Comparison of ENCODE assay signal across 1 cellular context in the genomic region with DNA sequence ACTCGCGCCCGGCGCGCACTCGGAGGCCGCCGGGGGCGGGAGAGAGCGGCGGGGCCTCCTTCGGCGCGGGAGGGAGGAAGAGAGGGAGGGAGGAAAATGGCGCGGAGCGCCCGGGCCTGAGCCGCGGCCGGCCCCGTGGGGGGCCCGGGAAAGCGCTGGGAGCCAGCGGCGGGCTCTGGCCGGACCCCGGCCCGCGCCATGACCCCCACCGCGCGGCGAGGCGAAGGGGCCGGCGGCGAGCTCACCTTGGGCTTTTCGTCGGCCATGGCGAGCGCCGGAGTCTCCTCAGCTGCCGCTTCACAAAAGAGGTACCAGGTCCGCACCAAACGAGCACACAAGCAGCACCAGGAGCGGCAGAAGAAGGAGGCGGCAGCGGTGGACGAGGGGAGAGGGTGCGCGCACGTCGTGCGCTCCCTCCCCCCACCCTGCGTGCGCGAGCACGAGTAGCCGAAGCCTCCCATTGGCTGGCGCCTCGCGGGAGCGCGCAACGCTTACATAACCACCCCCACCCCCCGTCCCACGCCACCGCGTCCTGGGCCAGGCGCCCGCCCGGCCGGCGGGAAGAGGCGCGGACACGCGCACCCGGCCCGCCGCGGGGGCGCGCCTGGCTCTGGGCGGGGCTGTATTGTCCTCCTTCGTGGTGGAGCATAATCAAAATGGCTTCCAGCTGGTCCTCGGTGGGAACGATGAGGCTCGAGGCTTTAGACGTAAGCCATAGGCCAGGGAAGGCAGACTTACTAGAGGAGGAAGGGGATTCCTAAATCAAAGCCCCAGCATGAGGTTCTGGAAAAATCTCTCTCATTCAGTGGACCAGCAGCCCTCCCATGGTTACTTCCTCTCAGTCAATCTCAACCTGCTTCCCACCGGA.
A peak's percentile ranks its signal among the peaks of the same experiment; 100 is the strongest.
TF ChIP-seq lines count a peak whose summit lies in the region.

A gene (minus strand): TSS at position 391 of the 868 bp plus-strand sequence. CDS start 125 bp downstream, at position 266.

TF ChIP-seq in K562, 482 proteins besides CTCF, POLR2A, EP300 and RAD21 (continued from another document and continues in another):
- TF ChIP-seq, protein P1, sequence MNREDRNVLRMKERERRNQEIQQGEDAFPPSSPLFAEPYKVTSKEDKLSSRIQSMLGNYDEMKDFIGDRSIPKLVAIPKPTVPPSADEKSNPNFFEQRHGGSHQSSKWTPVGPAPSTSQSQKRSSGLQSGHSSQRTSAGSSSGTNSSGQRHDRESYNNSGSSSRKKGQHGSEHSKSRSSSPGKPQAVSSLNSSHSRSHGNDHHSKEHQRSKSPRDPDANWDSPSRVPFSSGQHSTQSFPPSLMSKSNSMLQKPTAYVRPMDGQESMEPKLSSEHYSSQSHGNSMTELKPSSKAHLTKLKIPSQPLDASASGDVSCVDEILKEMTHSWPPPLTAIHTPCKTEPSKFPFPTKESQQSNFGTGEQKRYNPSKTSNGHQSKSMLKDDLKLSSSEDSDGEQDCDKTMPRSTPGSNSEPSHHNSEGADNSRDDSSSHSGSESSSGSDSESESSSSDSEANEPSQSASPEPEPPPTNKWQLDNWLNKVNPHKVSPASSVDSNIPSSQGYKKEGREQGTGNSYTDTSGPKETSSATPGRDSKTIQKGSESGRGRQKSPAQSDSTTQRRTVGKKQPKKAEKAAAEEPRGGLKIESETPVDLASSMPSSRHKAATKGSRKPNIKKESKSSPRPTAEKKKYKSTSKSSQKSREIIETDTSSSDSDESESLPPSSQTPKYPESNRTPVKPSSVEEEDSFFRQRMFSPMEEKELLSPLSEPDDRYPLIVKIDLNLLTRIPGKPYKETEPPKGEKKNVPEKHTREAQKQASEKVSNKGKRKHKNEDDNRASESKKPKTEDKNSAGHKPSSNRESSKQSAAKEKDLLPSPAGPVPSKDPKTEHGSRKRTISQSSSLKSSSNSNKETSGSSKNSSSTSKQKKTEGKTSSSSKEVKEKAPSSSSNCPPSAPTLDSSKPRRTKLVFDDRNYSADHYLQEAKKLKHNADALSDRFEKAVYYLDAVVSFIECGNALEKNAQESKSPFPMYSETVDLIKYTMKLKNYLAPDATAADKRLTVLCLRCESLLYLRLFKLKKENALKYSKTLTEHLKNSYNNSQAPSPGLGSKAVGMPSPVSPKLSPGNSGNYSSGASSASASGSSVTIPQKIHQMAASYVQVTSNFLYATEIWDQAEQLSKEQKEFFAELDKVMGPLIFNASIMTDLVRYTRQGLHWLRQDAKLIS (CRISPR knock-in tag; IDR thresholded peaks at IDR 0.05), result no peak; the same call in none of the 2 replicates
- TF ChIP-seq ZNF75A (CRISPR knock-in tag; IDR thresholded peaks at IDR 0.05) (no peak), EP400 (IDR thresholded peaks at IDR 0.05) (peak; percentile 32), OTX1 (CRISPR knock-in tag; IDR thresholded peaks at IDR 0.05) (no peak), NFE2L1 (tag; IDR thresholded peaks at IDR 0.05; ENCODE audit: borderline replicate concordance, low read depth) (no peak), RBFOX2 (IDR thresholded peaks at IDR 0.05; ENCODE audit: low read depth, low read length) (peak; percentile 93), ZNF354B (CRISPR knock-in tag; IDR thresholded peaks at IDR 0.05) (no peak), CBX8 (IDR thresholded peaks at IDR 0.05; ENCODE audit: borderline replicate concordance, extremely low read depth, low read depth, low read length, poor library complexity, severe bottlenecking) (no peak), NEUROD1 (IDR thresholded peaks at IDR 0.05; ENCODE audit: borderline replicate concordance, low read depth, low read length, partially characterized antibody) (peak; percentile 15), YY1 (IDR thresholded peaks at IDR 0.05; ENCODE audit: borderline replicate concordance in 1 of 3, control insufficient read depth in 1 of 3, extremely low read depth in 1 of 3, insufficient read depth in 3 of 3, insufficient read length in 1 of 3, insufficient replicate concordance in 2 of 3, low read depth in 1 of 3, low read length in 2 of 3) (peak; percentile 78 to 95 (median 93)), ZNF431 (CRISPR knock-in tag; IDR thresholded peaks at IDR 0.05) (no peak), ATF1 (CRISPR knock-in tag; IDR thresholded peaks at IDR 0.05) (no peak), ATF1 (tag; IDR thresholded peaks at IDR 0.05) (peak; percentile 70), FOXA3 (CRISPR knock-in tag; conservative IDR thresholded peaks at IDR 0.05 in 1 of 2, IDR thresholded peaks at IDR 0.05 in 1 of 2) (no peak), GABPA (tag; conservative IDR thresholded peaks at IDR 0.05; ENCODE audit: low read depth) (peak; percentile 64), ZNF311 (CRISPR knock-in tag; IDR thresholded peaks at IDR 0.05) (peak; percentile 81), C11orf30 (IDR thresholded peaks at IDR 0.05; ENCODE audit: low read depth) (no peak), ZNF717 (CRISPR knock-in tag; IDR thresholded peaks at IDR 0.05) (no peak), SMAD4 (CRISPR knock-in tag; conservative IDR thresholded peaks at IDR 0.05) (peak; percentile 87), CC2D1A (IDR thresholded peaks at IDR 0.05) (no peak), SPI1 (IDR thresholded peaks at IDR 0.05; ENCODE audit: borderline replicate concordance, low read depth, low read length) (peak; percentile 30; the same call in 1 of the 2 replicates), PHF8 (IDR thresholded peaks at IDR 0.05; ENCODE audit: borderline replicate concordance, low read length) (peak; percentile 77; the same call in 1 of the 2 replicates), TRIM28 (IDR thresholded peaks at IDR 0.05) (no peak; the same call in 1 of the 2 replicates), U2AF1 (optimal IDR thresholded peaks at IDR 0.05; ENCODE audit: low read depth, low read length) (peak; percentile 2), ZNF77 (CRISPR knock-in tag; IDR thresholded peaks at IDR 0.05) (no peak), ZNF551 (CRISPR knock-in tag; IDR thresholded peaks at IDR 0.05) (no peak), ZC3H8 (IDR thresholded peaks at IDR 0.05) (no peak), BACH1 (tag; IDR thresholded peaks at IDR 0.05) (peak; percentile 97), ZNF780A (CRISPR knock-in tag; IDR thresholded peaks at IDR 0.05) (no peak), HMG20B (CRISPR knock-in tag; IDR thresholded peaks at IDR 0.05) (no peak), SMC3 (conservative IDR thresholded peaks at IDR 0.05; ENCODE audit: insufficient read depth, low read depth, low read length) (no peak; the same call in 1 of the 2 replicates), HNRNPH1 (optimal IDR thresholded peaks at IDR 0.05; ENCODE audit: low read depth, low read length) (no peak), MTA1 (IDR thresholded peaks at IDR 0.05; ENCODE audit: borderline replicate concordance) (no peak), NRF1 (conservative IDR thresholded peaks at IDR 0.05 in 1 of 2, IDR thresholded peaks at IDR 0.05 in 1 of 2) (peak; percentile 83 to 85), ZNF644 (tag; IDR thresholded peaks at IDR 0.05; ENCODE audit: low read depth) (peak; percentile 98), SRSF1 (IDR thresholded peaks at IDR 0.05; ENCODE audit: low read depth, low read length) (no peak), SETDB1 (IDR thresholded peaks at IDR 0.05; ENCODE audit: low read length) (no peak), FOXM1 (IDR thresholded peaks at IDR 0.05; ENCODE audit: low read depth) (no peak), FOXM1 (CRISPR knock-in tag; IDR thresholded peaks at IDR 0.05; ENCODE audit: low read depth) (no peak), ZNF561 (CRISPR knock-in tag; conservative IDR thresholded peaks at IDR 0.05) (peak; percentile 59; the same call in 1 of the 2 replicates), GABPB1 (CRISPR knock-in tag; IDR thresholded peaks at IDR 0.05) (peak; percentile 75)
- TF ChIP-seq, protein P2, sequence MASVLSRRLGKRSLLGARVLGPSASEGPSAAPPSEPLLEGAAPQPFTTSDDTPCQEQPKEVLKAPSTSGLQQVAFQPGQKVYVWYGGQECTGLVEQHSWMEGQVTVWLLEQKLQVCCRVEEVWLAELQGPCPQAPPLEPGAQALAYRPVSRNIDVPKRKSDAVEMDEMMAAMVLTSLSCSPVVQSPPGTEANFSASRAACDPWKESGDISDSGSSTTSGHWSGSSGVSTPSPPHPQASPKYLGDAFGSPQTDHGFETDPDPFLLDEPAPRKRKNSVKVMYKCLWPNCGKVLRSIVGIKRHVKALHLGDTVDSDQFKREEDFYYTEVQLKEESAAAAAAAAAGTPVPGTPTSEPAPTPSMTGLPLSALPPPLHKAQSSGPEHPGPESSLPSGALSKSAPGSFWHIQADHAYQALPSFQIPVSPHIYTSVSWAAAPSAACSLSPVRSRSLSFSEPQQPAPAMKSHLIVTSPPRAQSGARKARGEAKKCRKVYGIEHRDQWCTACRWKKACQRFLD (CRISPR knock-in tag; IDR thresholded peaks at IDR 0.05), result peak; percentile 99
- TF ChIP-seq, protein P3, sequence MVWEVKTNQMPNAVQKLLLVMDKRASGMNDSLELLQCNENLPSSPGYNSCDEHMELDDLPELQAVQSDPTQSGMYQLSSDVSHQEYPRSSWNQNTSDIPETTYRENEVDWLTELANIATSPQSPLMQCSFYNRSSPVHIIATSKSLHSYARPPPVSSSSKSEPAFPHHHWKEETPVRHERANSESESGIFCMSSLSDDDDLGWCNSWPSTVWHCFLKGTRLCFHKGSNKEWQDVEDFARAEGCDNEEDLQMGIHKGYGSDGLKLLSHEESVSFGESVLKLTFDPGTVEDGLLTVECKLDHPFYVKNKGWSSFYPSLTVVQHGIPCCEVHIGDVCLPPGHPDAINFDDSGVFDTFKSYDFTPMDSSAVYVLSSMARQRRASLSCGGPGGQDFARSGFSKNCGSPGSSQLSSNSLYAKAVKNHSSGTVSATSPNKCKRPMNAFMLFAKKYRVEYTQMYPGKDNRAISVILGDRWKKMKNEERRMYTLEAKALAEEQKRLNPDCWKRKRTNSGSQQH (CRISPR knock-in tag; IDR thresholded peaks at IDR 0.05), result no peak
- TF ChIP-seq, protein P4, sequence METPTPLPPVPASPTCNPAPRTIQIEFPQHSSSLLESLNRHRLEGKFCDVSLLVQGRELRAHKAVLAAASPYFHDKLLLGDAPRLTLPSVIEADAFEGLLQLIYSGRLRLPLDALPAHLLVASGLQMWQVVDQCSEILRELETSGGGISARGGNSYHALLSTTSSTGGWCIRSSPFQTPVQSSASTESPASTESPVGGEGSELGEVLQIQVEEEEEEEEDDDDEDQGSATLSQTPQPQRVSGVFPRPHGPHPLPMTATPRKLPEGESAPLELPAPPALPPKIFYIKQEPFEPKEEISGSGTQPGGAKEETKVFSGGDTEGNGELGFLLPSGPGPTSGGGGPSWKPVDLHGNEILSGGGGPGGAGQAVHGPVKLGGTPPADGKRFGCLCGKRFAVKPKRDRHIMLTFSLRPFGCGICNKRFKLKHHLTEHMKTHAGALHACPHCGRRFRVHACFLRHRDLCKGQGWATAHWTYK (CRISPR knock-in tag; IDR thresholded peaks at IDR 0.05), result peak; percentile 64; the same call in 1 of the 2 replicates
- TF ChIP-seq, protein P5, sequence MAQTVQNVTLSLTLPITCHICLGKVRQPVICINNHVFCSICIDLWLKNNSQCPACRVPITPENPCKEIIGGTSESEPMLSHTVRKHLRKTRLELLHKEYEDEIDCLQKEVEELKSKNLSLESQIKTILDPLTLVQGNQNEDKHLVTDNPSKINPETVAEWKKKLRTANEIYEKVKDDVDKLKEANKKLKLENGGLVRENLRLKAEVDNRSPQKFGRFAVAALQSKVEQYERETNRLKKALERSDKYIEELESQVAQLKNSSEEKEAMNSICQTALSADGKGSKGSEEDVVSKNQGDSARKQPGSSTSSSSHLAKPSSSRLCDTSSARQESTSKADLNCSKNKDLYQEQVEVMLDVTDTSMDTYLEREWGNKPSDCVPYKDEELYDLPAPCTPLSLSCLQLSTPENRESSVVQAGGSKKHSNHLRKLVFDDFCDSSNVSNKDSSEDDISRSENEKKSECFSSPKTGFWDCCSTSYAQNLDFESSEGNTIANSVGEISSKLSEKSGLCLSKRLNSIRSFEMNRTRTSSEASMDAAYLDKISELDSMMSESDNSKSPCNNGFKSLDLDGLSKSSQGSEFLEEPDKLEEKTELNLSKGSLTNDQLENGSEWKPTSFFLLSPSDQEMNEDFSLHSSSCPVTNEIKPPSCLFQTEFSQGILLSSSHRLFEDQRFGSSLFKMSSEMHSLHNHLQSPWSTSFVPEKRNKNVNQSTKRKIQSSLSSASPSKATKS (CRISPR knock-in tag; IDR thresholded peaks at IDR 0.05), result no peak
- TF ChIP-seq, protein P6, sequence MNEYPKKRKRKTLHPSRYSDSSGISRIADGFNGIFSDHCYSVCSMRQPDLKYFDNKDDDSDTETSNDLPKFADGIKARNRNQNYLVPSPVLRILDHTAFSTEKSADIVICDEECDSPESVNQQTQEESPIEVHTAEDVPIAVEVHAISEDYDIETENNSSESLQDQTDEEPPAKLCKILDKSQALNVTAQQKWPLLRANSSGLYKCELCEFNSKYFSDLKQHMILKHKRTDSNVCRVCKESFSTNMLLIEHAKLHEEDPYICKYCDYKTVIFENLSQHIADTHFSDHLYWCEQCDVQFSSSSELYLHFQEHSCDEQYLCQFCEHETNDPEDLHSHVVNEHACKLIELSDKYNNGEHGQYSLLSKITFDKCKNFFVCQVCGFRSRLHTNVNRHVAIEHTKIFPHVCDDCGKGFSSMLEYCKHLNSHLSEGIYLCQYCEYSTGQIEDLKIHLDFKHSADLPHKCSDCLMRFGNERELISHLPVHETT (CRISPR knock-in tag; conservative IDR thresholded peaks at IDR 0.05 in 1 of 2, IDR thresholded peaks at IDR 0.05 in 1 of 2), result peak in 1 of 2 experiments; percentile 97; a peak in 2 of 4 replicates
- TF ChIP-seq, protein P7, sequence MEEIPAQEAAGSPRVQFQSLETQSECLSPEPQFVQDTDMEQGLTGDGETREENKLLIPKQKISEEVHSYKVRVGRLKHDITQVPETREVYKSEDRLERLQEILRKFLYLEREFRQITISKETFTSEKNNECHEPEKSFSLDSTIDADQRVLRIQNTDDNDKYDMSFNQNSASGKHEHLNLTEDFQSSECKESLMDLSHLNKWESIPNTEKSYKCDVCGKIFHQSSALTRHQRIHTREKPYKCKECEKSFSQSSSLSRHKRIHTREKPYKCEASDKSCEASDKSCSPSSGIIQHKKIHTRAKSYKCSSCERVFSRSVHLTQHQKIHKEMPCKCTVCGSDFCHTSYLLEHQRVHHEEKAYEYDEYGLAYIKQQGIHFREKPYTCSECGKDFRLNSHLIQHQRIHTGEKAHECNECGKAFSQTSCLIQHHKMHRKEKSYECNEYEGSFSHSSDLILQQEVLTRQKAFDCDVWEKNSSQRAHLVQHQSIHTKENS (CRISPR knock-in tag; IDR thresholded peaks at IDR 0.05), result no peak
- TF ChIP-seq, protein P8, sequence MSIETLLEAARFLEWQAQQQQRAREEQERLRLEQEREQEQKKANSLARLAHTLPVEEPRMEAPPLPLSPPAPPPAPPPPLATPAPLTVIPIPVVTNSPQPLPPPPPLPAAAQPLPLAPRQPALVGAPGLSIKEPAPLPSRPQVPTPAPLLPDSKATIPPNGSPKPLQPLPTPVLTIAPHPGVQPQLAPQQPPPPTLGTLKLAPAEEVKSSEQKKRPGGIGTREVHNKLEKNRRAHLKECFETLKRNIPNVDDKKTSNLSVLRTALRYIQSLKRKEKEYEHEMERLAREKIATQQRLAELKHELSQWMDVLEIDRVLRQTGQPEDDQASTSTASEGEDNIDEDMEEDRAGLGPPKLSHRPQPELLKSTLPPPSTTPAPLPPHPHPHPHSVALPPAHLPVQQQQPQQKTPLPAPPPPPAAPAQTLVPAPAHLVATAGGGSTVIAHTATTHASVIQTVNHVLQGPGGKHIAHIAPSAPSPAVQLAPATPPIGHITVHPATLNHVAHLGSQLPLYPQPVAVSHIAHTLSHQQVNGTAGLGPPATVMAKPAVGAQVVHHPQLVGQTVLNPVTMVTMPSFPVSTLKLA (conservative IDR thresholded peaks at IDR 0.05), result 0 out of 4 replicates have a peak, but pooled peaks of 1 of the 2 experiments have one; percentile 32
- TF ChIP-seq, protein P9, sequence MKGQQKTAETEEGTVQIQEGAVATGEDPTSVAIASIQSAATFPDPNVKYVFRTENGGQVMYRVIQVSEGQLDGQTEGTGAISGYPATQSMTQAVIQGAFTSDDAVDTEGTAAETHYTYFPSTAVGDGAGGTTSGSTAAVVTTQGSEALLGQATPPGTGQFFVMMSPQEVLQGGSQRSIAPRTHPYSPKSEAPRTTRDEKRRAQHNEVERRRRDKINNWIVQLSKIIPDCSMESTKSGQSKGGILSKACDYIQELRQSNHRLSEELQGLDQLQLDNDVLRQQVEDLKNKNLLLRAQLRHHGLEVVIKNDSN (CRISPR knock-in tag; IDR thresholded peaks at IDR 0.05), result no peak
